Comparison of ENCODE assay signal across 6 cellular contexts in the genomic region with DNA sequence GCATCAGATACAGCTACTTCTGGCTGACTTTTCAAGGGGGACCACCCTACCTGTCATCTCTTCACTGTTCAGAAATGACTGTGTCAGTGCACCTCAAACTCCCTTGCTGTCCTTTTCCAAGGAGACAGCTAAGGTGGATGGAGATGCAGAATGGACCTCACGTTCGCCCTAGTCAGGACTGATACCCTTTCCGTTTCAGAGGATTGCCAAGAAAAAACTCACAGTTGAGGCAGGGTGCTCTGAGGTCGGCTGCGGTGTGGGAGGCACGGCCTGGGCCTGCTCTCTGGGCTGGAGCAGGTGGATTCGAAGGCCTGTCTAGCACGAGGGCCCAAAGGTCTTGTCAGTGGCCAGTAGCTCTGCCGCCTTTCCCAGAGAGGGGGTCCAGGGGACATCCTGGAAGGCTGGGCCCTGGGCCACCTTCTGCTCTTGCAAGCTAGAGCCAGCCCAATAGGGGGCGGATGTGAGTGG. TPM values are rescaled to one million over a fixed set of nuclear protein-coding genes. Genes with fewer than 3 reads are reported as not detected.
DNase-seq lines count a peak whose midpoint lies in the region; ATAC-seq and TF ChIP-seq lines count a peak whose summit lies in the region.

No MANE protein-coding gene starts in this region.

- H3K27me3 ChIP-seq in DOHH2 (ENCODE audit: control insufficient read depth, low read length) (no peaks in the 10 kb centered on the region), ovary (no peaks in the 10 kb centered on the region)

- peak; percentile 96 for TF ChIP-seq CTCF in DOHH2 (IDR thresholded peaks at IDR 0.05; ENCODE audit: low read depth, low read length, poor library complexity, severe bottlenecking)
- TF ChIP-seq CTCF in NB4 (IDR thresholded peaks at IDR 0.05; ENCODE audit: low read depth, low read length): peak; percentile 47
- TF ChIP-seq CTCF in ovary (IDR thresholded peaks at IDR 0.05): peak in 2 of 3 donors; percentile 8 to 32

- TF ChIP-seq POLR2A in NB4 (IDR thresholded peaks at IDR 0.05; ENCODE audit: extremely low read depth, insufficient read length) (no peak), ovary (IDR thresholded peaks at IDR 0.05) (no peak)

- no peaks in the 10 kb centered on the region for H3K9me3 Mint-ChIP-seq in central memory CD8-positive, alpha-beta T cell

- no peaks in the 10 kb centered on the region for H3K9me2 ChIP-seq in DOHH2 (replicated peaks; ENCODE audit: control insufficient read depth, low read length)

- H3K36me3 ChIP-seq in DOHH2 (ENCODE audit: control insufficient read depth, low read length) (peaks cover 35% of the 10 kb centered on the region), ovary (no peaks in the 10 kb centered on the region)

- H3K4me3 ChIP-seq in DOHH2 (ENCODE audit: low read length) (peak overlapping the region; percentile 85), NB4 (ENCODE audit: low read depth, low read length) (peak overlapping the region; percentile 68), ovary (peak overlapping the region; percentile 65)

- no peaks in the 10 kb centered on the region for H3K27me3 Mint-ChIP-seq in central memory CD8-positive, alpha-beta T cell

- H3K79me2 ChIP-seq in DOHH2 (ENCODE audit: control insufficient read depth, low read length): peaks cover 17% of the 10 kb centered on the region

- H3K4me3 Mint-ChIP-seq in central memory CD8-positive, alpha-beta T cell: peak overlapping the region; percentile 99

- H3K27ac Mint-ChIP-seq in central memory CD8-positive, alpha-beta T cell (ENCODE audit: low read depth): peak overlapping the region; percentile 94

- DNase-seq in NB4 (ENCODE audit: low read depth): no peak
- peak in 1 of 2 donors; percentile 56 for DNase-seq in central memory CD8-positive, alpha-beta T cell (ENCODE audit: low spot score in 2 of 2)
- DNase-seq in ovary: peak; percentile 51 to 70 (median 64)
- DNase-seq in hepatic stellate cell (ENCODE audit: low spot score): no peak
- no peak for DNase-seq in NCI-H2107 treated with DMSO at 0.1 percent for 48 hours (lab: John Stamatoyannopoulos, UW; ENCODE audit: unreplicated experiment)

- H3K36me3 Mint-ChIP-seq in central memory CD8-positive, alpha-beta T cell (ENCODE audit: insufficient read depth): peaks cover 13% of the 10 kb centered on the region

- H3K27ac ChIP-seq in DOHH2 (ENCODE audit: low read depth, low read length) (peak overlapping the region; percentile 83), ovary (peak overlapping the region; percentile 66 to 91)

- H3F3A ChIP-seq in DOHH2 (ENCODE audit: control insufficient read depth, insufficient read depth): peaks cover 20% of the 10 kb centered on the region

- TF ChIP-seq EP300 in ovary (IDR thresholded peaks at IDR 0.05): no peak

- intact Hi-C loops in ovary (cut with DNase I): loop anchor here in 1 of 4 donors (10.0 kb wide), 1 partner anchor 1708 kb away; a partner anchor contains a TSS

- 47 to 52% (median 51%) methylated on average over 10 of the region's 10 CpGs for WGBS in ovary, 3 donors

- ATAC-seq in central memory CD8-positive, alpha-beta T cell (replicated peaks; ENCODE audit: extremely low read depth, poor library complexity, severe bottlenecking): no peak

- no peaks in the 10 kb centered on the region for H3K9me3 ChIP-seq in DOHH2 (ENCODE audit: control insufficient read depth, insufficient read depth, low read length)
- no peaks in the 10 kb centered on the region for H3K9me3 ChIP-seq in ovary

- H4K20me1 ChIP-seq in DOHH2 (ENCODE audit: control insufficient read depth, insufficient read depth, low read depth, low read length): no peaks in the 10 kb centered on the region

- peak overlapping the region; percentile 99 for H3K4me2 ChIP-seq in DOHH2 (ENCODE audit: low read length)

- H3K4me1 ChIP-seq in DOHH2 (ENCODE audit: control insufficient read depth, low read length) (peaks cover 41% of the 10 kb centered on the region), ovary (ENCODE audit: insufficient read depth) (peaks cover 7% of the 10 kb centered on the region)

- H3K4me1 Mint-ChIP-seq in central memory CD8-positive, alpha-beta T cell: peaks cover 49% of the 10 kb centered on the region

RNA-seq across cellular contexts. Expression of a gene that starts 2.2 kb away (rescaled TPM):
- 1 to 10 TPM in 1 of 7 donors, under 1 TPM in 1, not detected in 5; 0.40 to 4.4 TPM for total RNA-seq in ovary
- polyA plus RNA-seq in ovary: under 1 TPM in 1 of 2 donors, not detected in 1; 0.41 TPM

RNA-seq across cellular contexts. Expression of a gene that starts 7.2 kb away (rescaled TPM):
- total RNA-seq in ovary: 10 to 100 TPM in 6 of 7 donors, 1 to 10 TPM in 1; 9.4 to 32.3 (median 26.6) TPM
- 10 to 100 TPM; 13.4 to 17.0 TPM for polyA plus RNA-seq in ovary

RNA-seq across cellular contexts. Expression of a gene that starts 7.3 kb away (rescaled TPM):
- 10 to 100 TPM; 35.1 to 73.2 (median 44.5) TPM for total RNA-seq in ovary
- 10 to 100 TPM; 27.8 to 54.7 TPM for polyA plus RNA-seq in ovary

RNA-seq across cellular contexts. Expression of a gene that starts 23.8 kb away (rescaled TPM):
- 10 to 100 TPM; 31.2 to 41.5 (median 36.6) TPM for total RNA-seq in ovary
- polyA plus RNA-seq in ovary: 10 to 100 TPM; 32.3 to 39.8 TPM

RNA-seq across cellular contexts. Expression of a gene that starts 24.3 kb away (rescaled TPM):
- total RNA-seq in ovary: 100 to 1,000 TPM; 106 to 344 (median 271) TPM
- polyA plus RNA-seq in ovary: 100 to 1,000 TPM; 124 to 292 TPM

Comparison
In these comparisons a context has a peak if more than half of its experiments do, and no peak if none do; other contexts are left out.
1. CTCF ChIP-seq: peak in every context shown above with its lines; median percentile 96 in DOHH2; 47 in NB4; 20 in ovary.
2. DNase-seq: peak in ovary (5 of 5); none in NB4 (single experiment), hepatic stellate cell (single experiment) and NCI-H2107 treated with DMSO at 0.1 percent for 48 hours (single experiment).
3. Peak in every context shown above with its lines, with median percentiles within 50 percentile points of each other: H3K4me3 ChIP-seq.